Comparison of ENCODE assay signal across 19 cellular contexts in genomic region chr10:120598377-120598776, GRCh38.
A peak's percentile ranks its signal among the peaks of the same experiment; 100 is the strongest.
DNase-seq lines count a peak whose midpoint lies in the region; ATAC-seq, FAIRE-seq and TF ChIP-seq lines count a peak whose summit lies in the region.
"Had no signal": no experiment of that assay in that cellular context is flagged by ENCODE, and none has a peak within 500 bp of the region (broad histone marks: within the 10 kb centered on the region; RNA-seq: fewer than 3 reads in every experiment).

No MANE protein-coding gene starts in this region.

- TF ChIP-seq CTCF in LNCaP clone FGC (IDR thresholded peaks at IDR 0.05; ENCODE audit: control insufficient read depth, extremely low read depth, insufficient read depth) (peak; percentile 43), keratinocyte (optimal IDR thresholded peaks at IDR 0.05 in 1 of 3, IDR thresholded peaks at IDR 0.05 in 1 of 3, conservative IDR thresholded peaks at IDR 0.05 in 1 of 3; ENCODE audit: extremely low read depth in 1 of 3, insufficient read depth in 2 of 3, low read length in 3 of 3) (peak in 2 of 3 experiments; percentile 24 to 62)

- H3K4me1 ChIP-seq in keratinocyte (ENCODE audit: control insufficient read depth, extremely low read depth, insufficient read depth, low read length) = peaks cover 6% of the 10 kb centered on the region
- H3K4me1 ChIP-seq: colonic mucosa, pancreas had no signal

- no peaks in the 10 kb centered on the region for H3K9me3 ChIP-seq in keratinocyte (ENCODE audit: control insufficient read depth, low read depth, low read length)
- H3K9me3 ChIP-seq: colonic mucosa, pancreas had no signal

- H3K27me3 ChIP-seq in keratinocyte (ENCODE audit: control insufficient read depth, extremely low read depth, insufficient read depth, low read length) = peaks cover 7% of the 10 kb centered on the region
- H3K27me3 ChIP-seq: colonic mucosa, pancreas had no signal

- no peak for ATAC-seq in HG02588 (IDR thresholded peaks at IDR 0.05; ENCODE audit: unreplicated experiment)
- ATAC-seq: left ventricle myocardium superior, pancreas had no signal

- H3K4me3 ChIP-seq in LNCaP clone FGC (ENCODE audit: low read depth, low read length) (no peak overlapping the region), keratinocyte (ENCODE audit: control insufficient read depth in 2 of 3, extremely low read depth in 1 of 3, insufficient read depth in 2 of 3, low read depth in 1 of 3, low read length in 3 of 3) (no peak overlapping the region)
- H3K4me3 ChIP-seq: colonic mucosa, GM23248, pancreas had no signal

- dilution Hi-C loops in keratinocyte (cut with MboI; ENCODE audit: extremely low pct_ligation_motif_present, low sequenced_read_pairs) = no loop called here

- no peaks in the 10 kb centered on the region for H3K79me2 ChIP-seq in keratinocyte (ENCODE audit: control insufficient read depth, insufficient read depth, low read length)

- H3K36me3 ChIP-seq in keratinocyte (ENCODE audit: control insufficient read depth in 2 of 2, extremely low read depth in 1 of 2, insufficient read depth in 2 of 2, low read length in 2 of 2) = no peaks in the 10 kb centered on the region
- H3K36me3 ChIP-seq: colonic mucosa, pancreas had no signal

- no peak for FAIRE-seq in keratinocyte (lab: Jason Lieb, UNC)
- FAIRE-seq: pancreas had no signal

- in situ Hi-C loops in G401 (cut with HindIII; ENCODE audit: low sequenced_read_pairs) = no loop called here

- H3K9me1 ChIP-seq in keratinocyte (ENCODE audit: control insufficient read depth, extremely low read depth, insufficient read depth, low read length) = no peaks in the 10 kb centered on the region

- DNase-seq in G401 (ENCODE audit: low spot score) = peak; percentile 94
- DNase-seq in LNCaP clone FGC (ENCODE audit: low read depth) = peak; percentile 7
- DNase-seq in UCSD-AML1 (lab: John Stamatoyannopoulos, UW; ENCODE audit: unreplicated experiment) = peak; percentile 24
- DNase-seq in keratinocyte (ENCODE audit: low read depth, low spot score) = no peak
- no peak for DNase-seq in NCI-H187 (lab: John Stamatoyannopoulos, UW)
- no peak for DNase-seq in cardiac septum (ENCODE audit: low spot score)
- DNase-seq: activated CD4-positive, CD25-positive, alpha-beta regulatory T cell; aorta; colonic mucosa; foreskin melanocyte; GDM1; GM23248; IMR-90; left ventricle myocardium superior; NCI-H2081; NK-92 treated with Interleukin-12 subunit alpha and Interleukin-12 subunit beta, amount 100 ng/mL, for 24 hours; pancreas; stimulated activated CD4-positive, alpha-beta T cell treated with anti-CD3 and anti-CD28 coated beads, Interleukin-2, amount 100 ng/mL, for 48 hours had no signal

- H4K20me1 ChIP-seq in keratinocyte (ENCODE audit: control insufficient read depth, extremely low read depth, insufficient read depth, low read length) = no peaks in the 10 kb centered on the region

- intact Hi-C loops in cardiac septum (cut with DNase I) = no loop called here

- no peak overlapping the region for H3K27ac ChIP-seq in keratinocyte (ENCODE audit: control insufficient read depth, insufficient read depth, low read length)
- H3K27ac ChIP-seq: colonic mucosa, GM23248, pancreas had no signal

- no peak overlapping the region for H3K4me2 ChIP-seq in keratinocyte (ENCODE audit: control insufficient read depth, extremely low read depth, insufficient read depth, low read depth, low read length)

- no peak overlapping the region for H2AFZ ChIP-seq in keratinocyte (ENCODE audit: control insufficient read depth, low read length)
- H2AFZ ChIP-seq: GM23248 had no signal

- H3K9ac ChIP-seq in keratinocyte (ENCODE audit: control insufficient read depth, extremely low read depth, insufficient read depth, low read length) = no peak overlapping the region
- H3K9ac ChIP-seq: GM23248 had no signal

Comparison
In these comparisons a context has a peak if more than half of its experiments do, and no peak if none do; other contexts are left out.
1. DNase-seq: peak in G401 (single experiment), LNCaP clone FGC (single experiment) and UCSD-AML1 (single experiment); none in keratinocyte (single experiment), NCI-H187 (0 of 2) and cardiac septum (single experiment).